ENCODE assay signal across 1 cellular context in genomic region chr5:139262414-139263139, GRCh38.
TF ChIP-seq lines count a peak whose summit lies in the region.

No MANE protein-coding gene starts in this region.

TF ChIP-seq in HepG2, 621 proteins besides CTCF, POLR2A, EP300 and RAD21 (continued from another document):
- no peak for TF ChIP-seq SKIL (CRISPR knock-in tag; IDR thresholded peaks at IDR 0.05; ENCODE audit: borderline replicate concordance)
- no peak for TF ChIP-seq THAP7 (CRISPR knock-in tag; IDR thresholded peaks at IDR 0.05)
- TF ChIP-seq IKZF5 (CRISPR knock-in tag; IDR thresholded peaks at IDR 0.05): peak; percentile 60; the same call in 1 of the 2 replicates
- TF ChIP-seq ZBTB7B (CRISPR knock-in tag; IDR thresholded peaks at IDR 0.05): peak; percentile 29; the same call in 1 of the 2 replicates
- TF ChIP-seq ELK4 (CRISPR knock-in tag; IDR thresholded peaks at IDR 0.05; ENCODE audit: borderline replicate concordance): no peak
- TF ChIP-seq ZFY (CRISPR knock-in tag; IDR thresholded peaks at IDR 0.05): no peak
- TF ChIP-seq SIX1 (CRISPR knock-in tag; IDR thresholded peaks at IDR 0.05; ENCODE audit: borderline replicate concordance): 0 out of 2 replicates have a peak, but pooled peaks have one; percentile 16
- no peak for TF ChIP-seq ZNF556 (CRISPR knock-in tag; IDR thresholded peaks at IDR 0.05; ENCODE audit: borderline replicate concordance)
- TF ChIP-seq HDAC1 (CRISPR knock-in tag; IDR thresholded peaks at IDR 0.05): no peak
- TF ChIP-seq HNF4A (CRISPR knock-in tag; IDR thresholded peaks at IDR 0.05): 0 out of 2 replicates have a peak, but pooled peaks have one; percentile 19
- peak; percentile 50; the same call in 1 of the 2 replicates for TF ChIP-seq ZNF574 (CRISPR knock-in tag; IDR thresholded peaks at IDR 0.05)
- 0 out of 2 replicates have a peak, but pooled peaks have one; percentile 23 for TF ChIP-seq FOXK1 (CRISPR knock-in tag; IDR thresholded peaks at IDR 0.05; ENCODE audit: borderline replicate concordance, low read depth)
- TF ChIP-seq KLF11 (CRISPR knock-in tag; IDR thresholded peaks at IDR 0.05): no peak
- TF ChIP-seq ZFP41 (CRISPR knock-in tag; IDR thresholded peaks at IDR 0.05; ENCODE audit: borderline replicate concordance): no peak
- no peak for TF ChIP-seq ZSCAN5A (CRISPR knock-in tag; IDR thresholded peaks at IDR 0.05; ENCODE audit: borderline replicate concordance)
- no peak for TF ChIP-seq ZNF530 (CRISPR knock-in tag; IDR thresholded peaks at IDR 0.05; ENCODE audit: low read depth)
- TF ChIP-seq RNF219 (CRISPR knock-in tag; IDR thresholded peaks at IDR 0.05): no peak
- no peak for TF ChIP-seq NONO (IDR thresholded peaks at IDR 0.05)
- TF ChIP-seq NONO (CRISPR knock-in tag; conservative IDR thresholded peaks at IDR 0.05): 0 out of 2 replicates have a peak, but pooled peaks have one; percentile 51
- TF ChIP-seq DPF2 (CRISPR knock-in tag; IDR thresholded peaks at IDR 0.05; ENCODE audit: borderline replicate concordance, low read depth): no peak
- peak; percentile 82 for TF ChIP-seq PATZ1 (CRISPR knock-in tag; IDR thresholded peaks at IDR 0.05)
- no peak for TF ChIP-seq PHF8 (CRISPR knock-in tag; IDR thresholded peaks at IDR 0.05)
- TF ChIP-seq GATAD2A (CRISPR knock-in tag; IDR thresholded peaks at IDR 0.05): peak; percentile 75
- peak; percentile 26; the same call in 1 of the 2 replicates for TF ChIP-seq ZNF788 (CRISPR knock-in tag; IDR thresholded peaks at IDR 0.05; ENCODE audit: borderline replicate concordance)
- 0 out of 2 replicates have a peak, but pooled peaks have one; percentile 33 for TF ChIP-seq KDM4B (CRISPR knock-in tag; IDR thresholded peaks at IDR 0.05)
- TF ChIP-seq ZNF580 (CRISPR knock-in tag; IDR thresholded peaks at IDR 0.05; ENCODE audit: borderline replicate concordance, low read depth): 0 out of 2 replicates have a peak, but pooled peaks have one; percentile 49
- peak; percentile 58; the same call in 1 of the 2 replicates for TF ChIP-seq BORCS8-MEF2B (CRISPR knock-in tag; IDR thresholded peaks at IDR 0.05)
- TF ChIP-seq SALL1 (CRISPR knock-in tag; IDR thresholded peaks at IDR 0.05): peak; percentile 69; the same call in 1 of the 2 replicates
- TF ChIP-seq ZNF619 (CRISPR knock-in tag; IDR thresholded peaks at IDR 0.05): 0 out of 2 replicates have a peak, but pooled peaks have one; percentile 42
- TF ChIP-seq SAP130 (CRISPR knock-in tag; IDR thresholded peaks at IDR 0.05; ENCODE audit: low read depth): peak; percentile 23; the same call in 1 of the 2 replicates
- TF ChIP-seq YEATS2 (CRISPR knock-in tag; IDR thresholded peaks at IDR 0.05; ENCODE audit: borderline replicate concordance): peak; percentile 45; the same call in 1 of the 2 replicates
- TF ChIP-seq ARNT2 (CRISPR knock-in tag; IDR thresholded peaks at IDR 0.05; ENCODE audit: low read depth): no peak
- TF ChIP-seq NCOA1 (CRISPR knock-in tag; IDR thresholded peaks at IDR 0.05): no peak
- no peak for TF ChIP-seq RBFOX2 (IDR thresholded peaks at IDR 0.05; ENCODE audit: low read depth, low read length)
- TF ChIP-seq NFKB2 (CRISPR knock-in tag; IDR thresholded peaks at IDR 0.05; ENCODE audit: borderline replicate concordance): peak; percentile 31; the same call in 1 of the 2 replicates
- TF ChIP-seq SP140L (CRISPR knock-in tag; IDR thresholded peaks at IDR 0.05; ENCODE audit: borderline replicate concordance): no peak
- no peak for TF ChIP-seq ZNF205 (CRISPR knock-in tag; IDR thresholded peaks at IDR 0.05)
- TF ChIP-seq ZNF232 (CRISPR knock-in tag; IDR thresholded peaks at IDR 0.05; ENCODE audit: borderline replicate concordance): no peak
- TF ChIP-seq GZF1 (CRISPR knock-in tag; IDR thresholded peaks at IDR 0.05): no peak
- TF ChIP-seq ZHX2 (IDR thresholded peaks at IDR 0.05; ENCODE audit: low read depth): 0 out of 2 replicates have a peak, but pooled peaks have one; percentile 44
- TF ChIP-seq ZHX2 (CRISPR knock-in tag; IDR thresholded peaks at IDR 0.05; ENCODE audit: borderline replicate concordance): no peak
